In the genomic region with DNA sequence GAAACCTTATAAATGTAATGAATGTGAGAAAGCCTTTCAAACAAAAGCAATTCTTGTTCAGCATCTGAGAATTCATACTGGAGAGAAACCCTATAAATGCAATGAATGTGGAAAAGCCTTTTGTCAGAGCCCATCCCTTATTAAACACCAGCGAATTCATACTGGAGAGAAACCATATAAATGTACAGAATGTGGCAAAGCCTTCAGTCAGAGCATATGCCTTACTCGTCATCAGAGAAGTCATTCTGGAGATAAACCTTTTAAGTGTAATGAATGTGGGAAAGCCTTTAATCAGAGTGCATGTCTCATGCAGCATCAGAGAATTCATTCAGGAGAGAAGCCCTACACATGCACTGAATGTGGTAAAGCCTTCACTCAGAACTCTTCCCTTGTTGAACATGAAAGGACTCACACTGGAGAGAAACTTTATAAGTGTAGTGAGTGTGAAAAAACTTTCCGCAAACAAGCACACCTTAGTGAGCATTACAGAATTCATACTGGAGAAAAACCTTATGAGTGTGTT, we compare ENCODE assay signal across 23 cellular contexts. TPM values are rescaled to one million over a fixed set of nuclear protein-coding genes. Genes with fewer than 3 reads are reported as not detected.
DNase-seq lines count a peak whose midpoint lies in the region; ATAC-seq, FAIRE-seq and TF ChIP-seq lines count a peak whose summit lies in the region.
"Had no signal": no experiment of that assay in that cellular context is flagged by ENCODE, and none has a peak within 500 bp of the region (broad histone marks: within the 10 kb centered on the region; RNA-seq: fewer than 3 reads in every experiment).

No MANE protein-coding gene starts in this region.

- in situ Hi-C loops in Caki2 (cut with HindIII; ENCODE audit: low pct_unique_long_range_greater_than_20kb, low sequenced_read_pairs) (no loop called here), K562 (cut with MboI) (no loop called here)

- H3K27ac ChIP-seq in K562 (ENCODE audit: extremely low read depth, low read depth, low read length) = no peak overlapping the region
- no peak overlapping the region for H3K27ac ChIP-seq in muscle layer of duodenum (ENCODE audit: low read length)
- no peak overlapping the region for H3K27ac ChIP-seq in ovary
- H3K27ac ChIP-seq: BLaER1 treated with 17β-estradiol and CSF1 and Interleukin-3, amounts not matched to agents 10 nM and 100 nM; HL-60; SJSA1 had no signal

- no peaks in the 10 kb centered on the region for H3K27me3 ChIP-seq in K562 (ENCODE audit: control insufficient read depth in 2 of 2, insufficient read depth in 2 of 2, low read length in 2 of 2)
- H3K27me3 ChIP-seq in muscle layer of duodenum (ENCODE audit: low read depth, low read length) = no peaks in the 10 kb centered on the region
- H3K27me3 ChIP-seq in ovary = no peaks in the 10 kb centered on the region
- H3K27me3 ChIP-seq: SJSA1 had no signal

- TF ChIP-seq RAD21 in K562 (CRISPR knock-in tag; conservative IDR thresholded peaks at IDR 0.05 in 1 of 2, IDR thresholded peaks at IDR 0.05 in 1 of 2) = no peak

- TF ChIP-seq CTCF in K562 (IDR thresholded peaks at IDR 0.05 in 2 of 3, conservative IDR thresholded peaks at IDR 0.05 in 1 of 3; ENCODE audit: insufficient read depth in 2 of 3, low read depth in 1 of 3, low read length in 3 of 3) (no peak), ovary (IDR thresholded peaks at IDR 0.05) (no peak)

- H3K4me1 ChIP-seq in K562 (replicated peaks in 1 of 2; ENCODE audit: control insufficient read depth in 2 of 2, insufficient read depth in 2 of 2, low read length in 2 of 2) (peaks cover 0 to under 1% of the 10 kb centered on the region in 2 experiments; a peak in 1 of 5 replicates), muscle layer of duodenum (ENCODE audit: control insufficient read depth in 1 of 2, insufficient read depth in 2 of 2, low read length in 2 of 2) (peaks cover 0 to 4% of the 10 kb centered on the region in 2 donors), ovary (ENCODE audit: insufficient read depth) (no peaks in the 10 kb centered on the region)
- H3K4me1 ChIP-seq: BLaER1 treated with 17β-estradiol and CSF1 and Interleukin-3, amounts not matched to agents 10 nM and 100 nM had no signal

- H3K4me3 ChIP-seq in K562 (no peak overlapping the region), muscle layer of duodenum (ENCODE audit: low read depth in 1 of 2, low read length in 2 of 2) (peak overlapping the region; percentile 24 to 99), ovary (no peak overlapping the region)
- H3K4me3 ChIP-seq: GM23338, SJSA1 had no signal

- TF ChIP-seq POLR2A in K562 (conservative IDR thresholded peaks at IDR 0.05) = no peak
- TF ChIP-seq POLR2A in ovary (IDR thresholded peaks at IDR 0.05) = no peak

- H3K36me3 ChIP-seq in K562 (ENCODE audit: control insufficient read depth, insufficient read depth, low read length) = no peaks in the 10 kb centered on the region
- peaks cover 21 to 71% of the 10 kb centered on the region in 2 donors for H3K36me3 ChIP-seq in muscle layer of duodenum (ENCODE audit: control insufficient read depth in 1 of 2, insufficient read depth in 2 of 2, low read length in 2 of 2)
- H3K36me3 ChIP-seq in ovary = no peaks in the 10 kb centered on the region

- H3K9me1 ChIP-seq in K562 (ENCODE audit: control insufficient read depth, insufficient read depth, low read length) = no peaks in the 10 kb centered on the region

- no peaks in the 10 kb centered on the region for H4K20me1 ChIP-seq in K562 (replicated peaks; ENCODE audit: control insufficient read depth, insufficient read depth, low read length)
- H4K20me1 ChIP-seq: BLaER1 treated with 17β-estradiol and CSF1 and Interleukin-3, amounts not matched to agents 10 nM and 100 nM had no signal

- intact Hi-C loops in K562 (cut with micrococcal nuclease) (no loop called here), ovary (cut with DNase I) (no loop called here)

- CTCF ChIA-PET in K562 (lab: Yijun Ruan, JAX; ENCODE audit: low intra/inter-chr PET ratio) = no interaction called here

- no peak overlapping the region for H3K4me2 ChIP-seq in K562 (ENCODE audit: insufficient read depth, low read length)
- H3K4me2 ChIP-seq: BLaER1 treated with 17β-estradiol and CSF1 and Interleukin-3, amounts not matched to agents 10 nM and 100 nM; GM23338 had no signal

- FAIRE-seq in K562 (lab: Jason Lieb, UNC) = no peak

- ATAC-seq in K562 = no peak
- ATAC-seq: GM23338 had no signal

- no peak for TF ChIP-seq EP300 in K562 (IDR thresholded peaks at IDR 0.05; ENCODE audit: low read length)
- TF ChIP-seq EP300 in ovary (IDR thresholded peaks at IDR 0.05) = no peak

- peaks cover 6% of the 10 kb centered on the region for H3K9me3 ChIP-seq in K562 (replicated peaks; ENCODE audit: control insufficient read depth, insufficient read depth, low read depth, low read length)
- peaks cover 70 to 76% of the 10 kb centered on the region in 2 donors for H3K9me3 ChIP-seq in muscle layer of duodenum (ENCODE audit: control insufficient read depth in 1 of 2, low read length in 2 of 2)
- peaks cover 6 to 28% of the 10 kb centered on the region in 2 donors for H3K9me3 ChIP-seq in ovary

- WGBS in K562 (ENCODE audit: insufficient coverage, low coverage, missing lambda C conversion rate) = 41% methylated on average over 3 of the region's 3 CpGs
- 95 to 98% (median 97%) methylated on average over 3 of the region's 3 CpGs for WGBS in ovary, 3 donors

- no peaks in the 10 kb centered on the region for H3K79me2 ChIP-seq in K562 (ENCODE audit: control insufficient read depth, insufficient read depth, low read length)

- no peak overlapping the region for H3K9ac ChIP-seq in K562 (ENCODE audit: insufficient read depth in 1 of 2, low read depth in 2 of 2, low read length in 2 of 2)
- H3K9ac ChIP-seq: BLaER1 treated with 17β-estradiol and CSF1 and Interleukin-3, amounts not matched to agents 10 nM and 100 nM had no signal

- DNase-seq in Caki2 (ENCODE audit: low read depth) (peak; percentile 10), K562 (ENCODE audit: extremely low read depth in 1 of 4, low spot score in 3 of 4) (no peak), H4 (ENCODE audit: low spot score) (no peak), ovary (no peak)
- DNase-seq: CD4-positive, alpha-beta T cell; DMS53; HCEC 1CT; Karpas-422; NCI-H1092; NCI-H1417 treated with DMSO at 0.1 percent for 48 hours; NCI-H1694 treated with DMSO at 0.1 percent for 48 hours; NCI-H2081; NCI-H2227 treated with DMSO at 0.1 percent for 48 hours; NCI-H526 treated with DMSO at 0.1 percent for 48 hours; Right ventricle myocardium superior; RPMI8226 had no signal

- no peak overlapping the region for H2AFZ ChIP-seq in K562 (ENCODE audit: low read depth, low read length)
- H2AFZ ChIP-seq: GM23338 had no signal

- POLR2A ChIA-PET in K562 (lab: Yijun Ruan, JAX) = no interaction called here

- no TSS peak for BruUV-seq in K562 (replicated peaks; lab: Mats Ljungman, UMichigan)

RNA-seq across cellular contexts. Expression of a gene that starts 5.3 kb away (rescaled TPM):
- total RNA-seq in Caki2 (2014; rRNA removed; shearing (Covaris generic); ENCODE audit: low replicate concordance) = 2.1 and 3.8 TPM in 2 replicates
- total RNA-seq in K562 (2011; cell fraction: chromatin; rRNA removed; ENCODE audit: low replicate concordance) = 8.3 and 13.2 TPM in 2 replicates
- total RNA-seq in K562 (2011; cell fraction: nucleolus; rRNA removed) = 9.5 and 11.8 TPM in 2 replicates
- 10.2 and 13.0 TPM in 2 replicates for total RNA-seq in K562 (2011; cell fraction: nucleoplasm; rRNA removed)
- 4.9 and 6.5 TPM in 2 replicates for total RNA-seq in K562 (2014; rRNA removed)
- total RNA-seq in K562 (2014; rRNA removed; fragmentation: Illumina TruSeq; extraction: Trizol) = 4.5 and 4.8 TPM in 2 replicates
- total RNA-seq in K562 (2015; rRNA removed; fragmentation: Illumina TruSeq; extraction: Trizol) = 3.6 and 3.7 TPM in 2 replicates
- 3.9 and 4.4 TPM in 2 replicates for total RNA-seq in K562 (2021)
- polyA plus RNA-seq in K562 (2011; rRNA removed) = 1.1 and 4.2 TPM in 2 replicates
- polyA plus RNA-seq in K562 (2011; cell fraction: cytosol; rRNA removed) = 0.49 and 0.95 TPM in 2 replicates
- polyA plus RNA-seq in K562 (2011; cell fraction: nucleus; rRNA removed) = 0.59 and 4.2 TPM in 2 replicates
- 2.9 TPM in 2 replicates for polyA plus RNA-seq in K562 (2012)
- polyA plus RNA-seq in K562 (2014; fragmentation: Illumina TruSeq; extraction: Trizol) = 2.3 and 4.1 TPM in 2 replicates
- 1 to 10 TPM; 1.2 to 1.6 TPM for polyA plus RNA-seq in K562 (2014; fragmentation: Nextera tagmentation; extraction: Ambion mirVana)
- polyA plus RNA-seq in K562 (2014; rRNA removed) = 2.4 and 2.9 TPM in 2 replicates
- 1.5 and 6.7 TPM in 2 replicates for polyA minus RNA-seq in K562 (2011; rRNA and poly(A)+ RNA removed)
- polyA minus RNA-seq in K562 (2011; cell fraction: cytosol; rRNA and poly(A)+ RNA removed) = 3.0 TPM in 1 of 2 replicates, not detected in the other
- polyA minus RNA-seq in K562 (2011; cell fraction: nucleus; rRNA and poly(A)+ RNA removed) = 3.1 and 11.0 TPM in 2 replicates
- 1.7 and 1.9 TPM in 2 replicates for total RNA-seq in H4 (2014; rRNA removed; shearing (Covaris generic))
- total RNA-seq in ovary = 1 to 10 TPM; 2.0 to 9.0 (median 5.8) TPM
- 1 to 10 TPM; 3.3 to 3.4 TPM for polyA plus RNA-seq in ovary
- total RNA-seq: A172 had no signal

RNA-seq across cellular contexts. Expression of a gene that starts 22.2 kb away (rescaled TPM):
- total RNA-seq in Caki2 (2014; rRNA removed; shearing (Covaris generic); ENCODE audit: low replicate concordance) = not detected in 2 replicates
- total RNA-seq in K562 (2011; cell fraction: chromatin; rRNA removed; ENCODE audit: low replicate concordance) = 0.60 and 2.4 TPM in 2 replicates
- 0.66 and 0.67 TPM in 2 replicates for total RNA-seq in K562 (2011; cell fraction: nucleolus; rRNA removed)
- 0.66 and 0.76 TPM in 2 replicates for total RNA-seq in K562 (2011; cell fraction: nucleoplasm; rRNA removed)
- total RNA-seq in K562 (2014; rRNA removed) (0.59 and 0.61 TPM in 2 replicates), K562 (2014; rRNA removed; fragmentation: Illumina TruSeq; extraction: Trizol) (0.73 and 1.3 TPM in 2 replicates), K562 (2015; rRNA removed; fragmentation: Illumina TruSeq; extraction: Trizol) (0.68 and 0.98 TPM in 2 replicates), K562 (2021) (0.65 and 0.73 TPM in 2 replicates), ovary (10 to 100 TPM in 2 of 7 donors, 1 to 10 TPM in 5; 6.1 to 11.2 (median 8.3) TPM)
- polyA plus RNA-seq in K562 (2011; rRNA removed) (0.11 and 0.47 TPM in 2 replicates), K562 (2014; fragmentation: Illumina TruSeq; extraction: Trizol) (0.73 and 0.90 TPM in 2 replicates), K562 (2014; fragmentation: Nextera tagmentation; extraction: Ambion mirVana) (under 1 TPM; 0.38 to 0.67 TPM), K562 (2014; rRNA removed) (0.60 and 1.6 TPM in 2 replicates), ovary (1 to 10 TPM; 4.1 to 5.5 TPM)
- polyA plus RNA-seq in K562 (2011; cell fraction: cytosol; rRNA removed) = 0.03 and 0.07 TPM in 2 replicates
- 0.10 and 0.30 TPM in 2 replicates for polyA plus RNA-seq in K562 (2011; cell fraction: nucleus; rRNA removed)
- 0.29 and 0.84 TPM in 2 replicates for polyA plus RNA-seq in K562 (2012)
- 0.15 and 0.46 TPM in 2 replicates for polyA minus RNA-seq in K562 (2011; rRNA and poly(A)+ RNA removed)
- polyA minus RNA-seq in K562 (2011; cell fraction: cytosol; rRNA and poly(A)+ RNA removed) = not detected in 2 replicates
- 0.33 and 0.40 TPM in 2 replicates for polyA minus RNA-seq in K562 (2011; cell fraction: nucleus; rRNA and poly(A)+ RNA removed)
- total RNA-seq in H4 (2014; rRNA removed; shearing (Covaris generic)) = 1.0 and 2.1 TPM in 2 replicates
- total RNA-seq: NCI-H460 had no signal

RNA-seq across cellular contexts. Expression of a gene that starts 26.7 kb away (rescaled TPM):
- 3.2 and 7.2 TPM in 2 replicates for total RNA-seq in Caki2 (2014; rRNA removed; shearing (Covaris generic); ENCODE audit: low replicate concordance)
- total RNA-seq in K562 (2011; cell fraction: chromatin; rRNA removed; ENCODE audit: low replicate concordance) = 4.3 and 13.2 TPM in 2 replicates
- 4.0 and 5.1 TPM in 2 replicates for total RNA-seq in K562 (2011; cell fraction: nucleolus; rRNA removed)
- 8.9 and 20.1 TPM in 2 replicates for total RNA-seq in K562 (2011; cell fraction: nucleoplasm; rRNA removed)
- total RNA-seq in K562 (2014; rRNA removed) (27.9 and 31.3 TPM in 2 replicates), K562 (2014; rRNA removed; fragmentation: Illumina TruSeq; extraction: Trizol) (72.0 and 97.2 TPM in 2 replicates), K562 (2015; rRNA removed; fragmentation: Illumina TruSeq; extraction: Trizol) (43.7 and 47.0 TPM in 2 replicates), K562 (2021) (42.8 and 47.1 TPM in 2 replicates), ovary (10 to 100 TPM; 23.7 to 55.4 (median 37.3) TPM)
- polyA plus RNA-seq in K562 (2011; rRNA removed) (30.9 and 40.7 TPM in 2 replicates), K562 (2014; fragmentation: Illumina TruSeq; extraction: Trizol) (47.4 and 54.6 TPM in 2 replicates), K562 (2014; fragmentation: Nextera tagmentation; extraction: Ambion mirVana) (10 to 100 TPM; 33.5 to 42.2 TPM), K562 (2014; rRNA removed) (24.0 and 25.6 TPM in 2 replicates), ovary (10 to 100 TPM; 22.4 to 44.6 TPM)
- 9.6 and 16.5 TPM in 2 replicates for polyA plus RNA-seq in K562 (2011; cell fraction: cytosol; rRNA removed)
- polyA plus RNA-seq in K562 (2011; cell fraction: nucleus; rRNA removed) = 12.2 and 16.4 TPM in 2 replicates
- 21.4 and 23.2 TPM in 2 replicates for polyA plus RNA-seq in K562 (2012)
- polyA minus RNA-seq in K562 (2011; rRNA and poly(A)+ RNA removed) = 63.0 and 63.7 TPM in 2 replicates
- polyA minus RNA-seq in K562 (2011; cell fraction: cytosol; rRNA and poly(A)+ RNA removed) = 20.2 and 26.3 TPM in 2 replicates
- 6.9 and 12.9 TPM in 2 replicates for polyA minus RNA-seq in K562 (2011; cell fraction: nucleus; rRNA and poly(A)+ RNA removed)
- total RNA-seq in H4 (2014; rRNA removed; shearing (Covaris generic)) = 10.4 and 10.6 TPM in 2 replicates

RNA-seq across cellular contexts. Expression of a gene that starts 26.9 kb away (rescaled TPM):
- 9.8 and 22.5 TPM in 2 replicates for total RNA-seq in Caki2 (2014; rRNA removed; shearing (Covaris generic); ENCODE audit: low replicate concordance)
- 21.8 and 81.5 TPM in 2 replicates for total RNA-seq in K562 (2011; cell fraction: chromatin; rRNA removed; ENCODE audit: low replicate concordance)
- total RNA-seq in K562 (2011; cell fraction: nucleolus; rRNA removed) = 13.7 and 19.2 TPM in 2 replicates
- 19.6 and 23.5 TPM in 2 replicates for total RNA-seq in K562 (2011; cell fraction: nucleoplasm; rRNA removed)
- total RNA-seq in K562 (2014; rRNA removed) (26.0 and 28.0 TPM in 2 replicates), K562 (2014; rRNA removed; fragmentation: Illumina TruSeq; extraction: Trizol) (43.7 and 52.3 TPM in 2 replicates), K562 (2015; rRNA removed; fragmentation: Illumina TruSeq; extraction: Trizol) (45.1 and 45.9 TPM in 2 replicates), K562 (2021) (24.5 and 25.8 TPM in 2 replicates), ovary (under 1 TPM in 6 of 7 donors, not detected in 1; 0.15 to 0.99 (median 0.37) TPM)
- polyA plus RNA-seq in K562 (2011; rRNA removed) (17.9 and 25.3 TPM in 2 replicates), K562 (2014; fragmentation: Illumina TruSeq; extraction: Trizol) (33.8 and 43.3 TPM in 2 replicates), K562 (2014; fragmentation: Nextera tagmentation; extraction: Ambion mirVana) (10 to 100 TPM in 1 of 2 experiments, 1 to 10 TPM in 1; 9.0 to 21.2 TPM), K562 (2014; rRNA removed) (21.2 and 27.9 TPM in 2 replicates), ovary (under 1 TPM; 0.31 to 0.35 TPM)
- polyA plus RNA-seq in K562 (2011; cell fraction: cytosol; rRNA removed) = 2.9 and 5.4 TPM in 2 replicates
- polyA plus RNA-seq in K562 (2011; cell fraction: nucleus; rRNA removed) = 12.1 and 15.4 TPM in 2 replicates
- 15.4 and 18.1 TPM in 2 replicates for polyA plus RNA-seq in K562 (2012)
- 50.8 and 54.3 TPM in 2 replicates for polyA minus RNA-seq in K562 (2011; rRNA and poly(A)+ RNA removed)
- 11.8 and 17.1 TPM in 2 replicates for polyA minus RNA-seq in K562 (2011; cell fraction: cytosol; rRNA and poly(A)+ RNA removed)
- polyA minus RNA-seq in K562 (2011; cell fraction: nucleus; rRNA and poly(A)+ RNA removed) = 20.6 and 43.1 TPM in 2 replicates
- 11.1 and 15.7 TPM in 2 replicates for total RNA-seq in H4 (2014; rRNA removed; shearing (Covaris generic))

Comparison
In these comparisons a context has a peak if more than half of its experiments do, and no peak if none do; other contexts are left out.
1. H3K4me3 ChIP-seq: peak in muscle layer of duodenum (2 of 2); none in K562 (single experiment) and ovary (single experiment).